ENCODE assay signal across 1 cellular context in the genomic region with DNA sequence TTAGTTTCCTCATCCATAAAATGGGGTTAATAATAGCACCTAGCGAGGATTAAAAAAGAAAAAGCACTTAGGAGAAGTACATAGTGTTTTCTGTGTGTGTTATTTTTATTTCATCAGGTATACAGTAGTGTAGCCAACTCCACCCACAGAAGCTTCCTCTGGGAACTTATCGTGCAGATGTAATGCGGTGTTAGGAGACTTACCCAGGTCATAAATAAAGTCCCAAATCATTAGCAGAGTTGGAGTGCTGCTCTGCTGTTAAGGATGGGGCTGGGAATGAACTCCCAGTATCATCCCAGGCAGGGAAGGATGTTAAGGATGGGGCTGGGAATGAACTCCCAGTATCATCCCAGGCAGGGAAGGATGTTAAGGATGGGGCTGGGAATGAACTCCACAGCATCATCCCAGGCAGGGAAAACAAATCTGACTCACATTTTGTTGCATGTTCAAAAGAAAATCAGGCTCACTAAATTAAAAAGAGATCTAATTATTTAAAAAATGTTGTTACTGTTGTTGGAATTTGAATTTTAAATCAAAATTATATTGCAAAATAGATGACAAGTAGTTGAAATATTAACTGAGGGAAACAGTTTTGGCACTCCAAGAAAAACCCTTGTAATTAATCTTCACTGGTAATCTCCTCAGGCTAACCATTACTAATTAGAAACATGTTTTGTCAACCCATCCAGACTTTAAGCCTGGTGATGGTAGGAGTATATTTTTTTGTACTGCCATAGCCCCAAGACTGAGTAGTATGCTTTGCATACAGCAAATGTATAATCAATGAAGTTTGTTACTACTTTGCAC.
TF ChIP-seq lines count a peak whose summit lies in the region.

No MANE protein-coding gene starts in this region.

TF ChIP-seq in H1, 55 proteins besides CTCF, POLR2A, EP300 and RAD21:
- TF ChIP-seq YY1 (IDR thresholded peaks at IDR 0.05; ENCODE audit: low read depth, low read length) (no peak), CHD1 (IDR thresholded peaks at IDR 0.05; ENCODE audit: low read depth, low read length) (no peak), BCL11A (IDR thresholded peaks at IDR 0.05; ENCODE audit: low read depth in 2 of 2, low read length in 2 of 2) (no peak), POLR2AphosphoS5 (IDR thresholded peaks at IDR 0.05; ENCODE audit: low read depth, low read length) (no peak), JUN (IDR thresholded peaks at IDR 0.05; ENCODE audit: low read depth, low read length) (no peak)
- TF ChIP-seq, protein P1, sequence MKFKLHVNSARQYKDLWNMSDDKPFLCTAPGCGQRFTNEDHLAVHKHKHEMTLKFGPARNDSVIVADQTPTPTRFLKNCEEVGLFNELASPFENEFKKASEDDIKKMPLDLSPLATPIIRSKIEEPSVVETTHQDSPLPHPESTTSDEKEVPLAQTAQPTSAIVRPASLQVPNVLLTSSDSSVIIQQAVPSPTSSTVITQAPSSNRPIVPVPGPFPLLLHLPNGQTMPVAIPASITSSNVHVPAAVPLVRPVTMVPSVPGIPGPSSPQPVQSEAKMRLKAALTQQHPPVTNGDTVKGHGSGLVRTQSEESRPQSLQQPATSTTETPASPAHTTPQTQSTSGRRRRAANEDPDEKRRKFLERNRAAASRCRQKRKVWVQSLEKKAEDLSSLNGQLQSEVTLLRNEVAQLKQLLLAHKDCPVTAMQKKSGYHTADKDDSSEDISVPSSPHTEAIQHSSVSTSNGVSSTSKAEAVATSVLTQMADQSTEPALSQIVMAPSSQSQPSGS (IDR thresholded peaks at IDR 0.05; ENCODE audit: low read length), result no peak
TF ChIP-seq in H1: peak in this region for 0.
